17 cellular contexts compared by ENCODE assay signal in the genomic region with DNA sequence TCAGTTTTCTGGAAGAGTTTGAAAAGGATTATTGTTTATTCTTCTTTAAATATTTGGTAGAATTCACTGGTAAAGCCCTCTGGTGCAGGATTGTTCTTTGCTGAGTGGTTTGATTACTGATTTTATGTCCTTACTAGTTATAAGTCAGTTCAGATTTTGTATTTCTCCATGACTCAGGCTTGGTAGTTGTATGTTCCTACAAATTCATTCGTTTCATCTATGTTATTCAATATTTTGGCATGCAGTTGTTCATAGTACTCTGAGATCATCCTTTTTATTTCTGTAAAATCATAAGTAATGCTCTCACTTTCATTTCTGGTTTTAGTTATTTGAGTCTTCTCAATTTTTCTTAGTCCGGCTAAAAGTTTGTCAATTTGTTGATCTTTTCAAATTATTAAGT. TPM values are rescaled to one million over a fixed set of nuclear protein-coding genes. Genes with fewer than 3 reads are reported as not detected.
DNase-seq lines count a peak whose midpoint lies in the region; ATAC-seq and TF ChIP-seq lines count a peak whose summit lies in the region.
"Had no signal": no experiment of that assay in that cellular context is flagged by ENCODE, and none has a peak within 500 bp of the region (broad histone marks: within the 10 kb centered on the region; RNA-seq: fewer than 3 reads in every experiment).

No MANE protein-coding gene starts in this region.

- no peak overlapping the region for H2AFZ ChIP-seq in Karpas-422 (ENCODE audit: low read length)
- H2AFZ ChIP-seq: PC-9 had no signal

- no peaks in the 10 kb centered on the region for H3K36me3 Mint-ChIP-seq in stimulated activated effector memory CD8-positive, alpha-beta T cell treated with anti-CD3 and anti-CD28 coated beads, Interleukin-12 subunit alpha, Interleukin-12 subunit beta, amount 100 ng/mL, for 72 hours

- no peaks in the 10 kb centered on the region for H3K27me3 ChIP-seq in Karpas-422 (ENCODE audit: low read length)
- H3K27me3 ChIP-seq in skeletal muscle satellite cell (ENCODE audit: control insufficient read depth, insufficient read depth, low read length), result no peaks in the 10 kb centered on the region

- no peaks in the 10 kb centered on the region for H3K9me2 ChIP-seq in Karpas-422 (replicated peaks; ENCODE audit: insufficient read depth, low read length)

- no peak overlapping the region for H3K9ac ChIP-seq in Karpas-422 (ENCODE audit: low read length)
- H3K9ac ChIP-seq in skeletal muscle satellite cell (ENCODE audit: low read depth, low read length), result no peak overlapping the region

- H3K36me3 ChIP-seq in Karpas-422 (ENCODE audit: insufficient read depth, low read length), result peaks cover 31% of the 10 kb centered on the region
- peaks cover 3% of the 10 kb centered on the region for H3K36me3 ChIP-seq in skeletal muscle satellite cell (ENCODE audit: insufficient read depth, low read length)
- H3K36me3 ChIP-seq: HAP-1 had no signal

- H3K4me3 ChIP-seq in Karpas-422 (ENCODE audit: low read length), result no peak overlapping the region
- H3K4me3 ChIP-seq in fibroblast of mammary gland (ENCODE audit: control insufficient read depth, low read depth, low read length), result no peak overlapping the region
- H3K4me3 ChIP-seq in skeletal muscle satellite cell (ENCODE audit: low read length), result no peak overlapping the region
- H3K4me3 ChIP-seq: HAP-1, PC-9 had no signal

- no peak for ATAC-seq in stimulated activated effector memory CD8-positive, alpha-beta T cell treated with anti-CD3 and anti-CD28 coated beads, Interleukin-12 subunit alpha, Interleukin-12 subunit beta, amount 100 ng/mL, for 72 hours
- ATAC-seq in HG02938 (IDR thresholded peaks at IDR 0.05; ENCODE audit: unreplicated experiment), result no peak

- TF ChIP-seq CTCF in fibroblast of mammary gland (conservative IDR thresholded peaks at IDR 0.05; ENCODE audit: control insufficient read depth, insufficient read depth, low read depth, low read length), result no peak

- H3K9me3 ChIP-seq in Karpas-422 (ENCODE audit: low read length) (no peaks in the 10 kb centered on the region), skeletal muscle satellite cell (replicated peaks; ENCODE audit: low read length) (no peaks in the 10 kb centered on the region)
- H3K9me3 ChIP-seq: HAP-1 had no signal

- H3K79me2 ChIP-seq in Karpas-422 (ENCODE audit: low read length), result peaks cover 31% of the 10 kb centered on the region

- H3K4me2 ChIP-seq in Karpas-422 (ENCODE audit: low read depth, low read length, poor library complexity, severe bottlenecking) (no peak overlapping the region), skeletal muscle satellite cell (ENCODE audit: low read length) (peak overlapping the region; percentile 21)
- H3K4me2 ChIP-seq: PC-9 had no signal

- H4K20me1 ChIP-seq in Karpas-422 (ENCODE audit: insufficient read depth, low read depth, low read length), result no peaks in the 10 kb centered on the region

- H3K27ac Mint-ChIP-seq in stimulated activated effector memory CD8-positive, alpha-beta T cell treated with anti-CD3 and anti-CD28 coated beads, Interleukin-12 subunit alpha, Interleukin-12 subunit beta, amount 100 ng/mL, for 72 hours, result no peak overlapping the region

- peaks cover 11% of the 10 kb centered on the region; the same call in 1 of the 2 replicates for H3K4me1 ChIP-seq in Karpas-422 (ENCODE audit: low read length)
- H3K4me1 ChIP-seq in skeletal muscle satellite cell (ENCODE audit: control insufficient read depth, insufficient read depth, low read length), result peaks cover 6% of the 10 kb centered on the region
- H3K4me1 ChIP-seq: HAP-1 had no signal

- no peaks in the 10 kb centered on the region for H3K4me1 Mint-ChIP-seq in stimulated activated effector memory CD8-positive, alpha-beta T cell treated with anti-CD3 and anti-CD28 coated beads, Interleukin-12 subunit alpha, Interleukin-12 subunit beta, amount 100 ng/mL, for 72 hours

- DNase-seq in GM03348 (ENCODE audit: low spot score), result peak; percentile 5
- no peak for DNase-seq in Karpas-422
- DNase-seq in fibroblast of mammary gland (ENCODE audit: low read depth), result peak; percentile 45
- no peak for DNase-seq in stimulated activated CD4-positive, alpha-beta T cell treated with anti-CD3 and anti-CD28 coated beads, Interleukin-15, amount 100 ng/mL, for 24 hours
- no peak for DNase-seq in stimulated activated effector memory CD8-positive, alpha-beta T cell treated with anti-CD3 and anti-CD28 coated beads, Interleukin-12 subunit alpha, Interleukin-12 subunit beta, amount 100 ng/mL, for 72 hours (ENCODE audit: low spot score in 2 of 2)
- DNase-seq: ACHN, KBM-7, NCI-H1092, NCI-H146, NCI-H2081, NCI-H524, PC-9 had no signal

- peak overlapping the region; percentile 31 for H3K27ac ChIP-seq in Karpas-422 (ENCODE audit: low read length)
- H3K27ac ChIP-seq: HL-60, PC-9 had no signal

- no peak overlapping the region for H3K4me3 Mint-ChIP-seq in stimulated activated effector memory CD8-positive, alpha-beta T cell treated with anti-CD3 and anti-CD28 coated beads, Interleukin-12 subunit alpha, Interleukin-12 subunit beta, amount 100 ng/mL, for 72 hours

- H3K9me3 Mint-ChIP-seq in stimulated activated effector memory CD8-positive, alpha-beta T cell treated with anti-CD3 and anti-CD28 coated beads, Interleukin-12 subunit alpha, Interleukin-12 subunit beta, amount 100 ng/mL, for 72 hours, result peaks cover 3% of the 10 kb centered on the region

RNA-seq across cellular contexts. Expression of gene CRYM, which starts 58.1 kb away (rescaled TPM):
- 6.8 and 7.1 TPM in 2 replicates for total RNA-seq in Karpas-422 (2014; rRNA removed; shearing (Covaris generic); ENCODE audit: low replicate concordance)
- 0.22 and 0.25 TPM in 2 replicates for total RNA-seq in skeletal muscle satellite cell (2012; rRNA removed)
- total RNA-seq: M059J, PC-9 had no signal

Comparison
In these comparisons a context has a peak if more than half of its experiments do, and no peak if none do; other contexts are left out.
1. DNase-seq: peak in GM03348 (single experiment) and fibroblast of mammary gland (single experiment); none in Karpas-422 (single experiment), stimulated activated CD4-positive, alpha-beta T cell treated with anti-CD3 and anti-CD28 coated beads, Interleukin-15, amount 100 ng/mL, for 24 hours (single experiment) and stimulated activated effector memory CD8-positive, alpha-beta T cell treated with anti-CD3 and anti-CD28 coated beads, Interleukin-12 subunit alpha, Interleukin-12 subunit beta, amount 100 ng/mL, for 72 hours (0 of 2).